Comparison of ENCODE assay signal across 12 cellular contexts in genomic region chr10:102769375-102770107, GRCh38. TPM values are rescaled to one million over a fixed set of nuclear protein-coding genes. Genes with fewer than 3 reads are reported as not detected.
A peak's percentile ranks its signal among the peaks of the same experiment; 100 is the strongest.
DNase-seq lines count a peak whose midpoint lies in the region; ATAC-seq and TF ChIP-seq lines count a peak whose summit lies in the region.
"Had no signal": no experiment of that assay in that cellular context is flagged by ENCODE, and none has a peak within 500 bp of the region (broad histone marks: within the 10 kb centered on the region; RNA-seq: fewer than 3 reads in every experiment).

No MANE protein-coding gene starts in this region.

- peak; percentile 33 to 37 for ATAC-seq in activated T-cell treated with anti-CD3 and anti-CD28 coated beads, Interleukin-2, amount 50 U/mL, for 72 hours (replicated peaks in 1 of 2)
- ATAC-seq in right lobe of liver: peak; percentile 54 to 81 (median 64)
- ATAC-seq: left ventricle myocardium superior had no signal

- H3K27ac Mint-ChIP-seq in activated T-cell treated with anti-CD3 and anti-CD28 coated beads, Interleukin-2, amount 50 U/mL, for 72 hours: peak overlapping the region; percentile 31
- H3K27ac Mint-ChIP-seq in activated T-helper 1 cell treated with anti-CD3 and anti-CD28 coated beads, Interleukin-12 subunit alpha, Interleukin-12 subunit beta, Interleukin-2, Interleukin-4 antibody, amounts not matched to agents 30 ng/mL and 10 ng/mL and 1 ng/mL, durations not matched to agents 14 hours and 24 hours and 36 hours: peak overlapping the region; percentile 45

- H3K4me1 Mint-ChIP-seq in activated T-cell treated with anti-CD3 and anti-CD28 coated beads, Interleukin-2, amount 50 U/mL, for 72 hours (ENCODE audit: low read depth): peaks cover 71% of the 10 kb centered on the region
- peaks cover 57% of the 10 kb centered on the region for H3K4me1 Mint-ChIP-seq in activated T-helper 1 cell treated with anti-CD3 and anti-CD28 coated beads, Interleukin-12 subunit alpha, Interleukin-12 subunit beta, Interleukin-2, Interleukin-4 antibody, amounts not matched to agents 30 ng/mL and 10 ng/mL and 1 ng/mL, durations not matched to agents 14 hours and 24 hours and 36 hours (ENCODE audit: low read depth)

- peaks cover 0 to 60% (median 9%) of the 10 kb centered on the region in 4 donors for H3K4me1 ChIP-seq in right lobe of liver
- H3K4me1 ChIP-seq in tibial nerve: peaks cover 0 to 90% (median 40%) of the 10 kb centered on the region in 4 donors

- H3K4me3 Mint-ChIP-seq in activated T-cell treated with anti-CD3 and anti-CD28 coated beads, Interleukin-2, amount 50 U/mL, for 72 hours: peak overlapping the region; percentile 22 to 52
- no peak overlapping the region for H3K4me3 Mint-ChIP-seq in activated T-helper 1 cell treated with anti-CD3 and anti-CD28 coated beads, Interleukin-12 subunit alpha, Interleukin-12 subunit beta, Interleukin-2, Interleukin-4 antibody, amounts not matched to agents 30 ng/mL and 10 ng/mL and 1 ng/mL, durations not matched to agents 14 hours and 24 hours and 36 hours

- H3K9me3 ChIP-seq in right lobe of liver (no peaks in the 10 kb centered on the region), tibial nerve (no peaks in the 10 kb centered on the region)

- H3K36me3 Mint-ChIP-seq in activated T-cell treated with anti-CD3 and anti-CD28 coated beads, Interleukin-2, amount 50 U/mL, for 72 hours (ENCODE audit: insufficient read depth in 2 of 2): peaks cover 0 to 2% of the 10 kb centered on the region in 2 donors
- H3K36me3 Mint-ChIP-seq in activated T-helper 1 cell treated with anti-CD3 and anti-CD28 coated beads, Interleukin-12 subunit alpha, Interleukin-12 subunit beta, Interleukin-2, Interleukin-4 antibody, amounts not matched to agents 30 ng/mL and 10 ng/mL and 1 ng/mL, durations not matched to agents 14 hours and 24 hours and 36 hours (ENCODE audit: low read depth): peaks cover 8% of the 10 kb centered on the region

- H3K4me3 ChIP-seq in right lobe of liver (no peak overlapping the region), tibial nerve (no peak overlapping the region)

- H3K27me3 ChIP-seq in right lobe of liver (no peaks in the 10 kb centered on the region), tibial nerve (no peaks in the 10 kb centered on the region)

- no peaks in the 10 kb centered on the region for H3K27me3 Mint-ChIP-seq in activated T-cell treated with anti-CD3 and anti-CD28 coated beads, Interleukin-2, amount 50 U/mL, for 72 hours (ENCODE audit: low read depth)
- no peaks in the 10 kb centered on the region for H3K27me3 Mint-ChIP-seq in activated T-helper 1 cell treated with anti-CD3 and anti-CD28 coated beads, Interleukin-12 subunit alpha, Interleukin-12 subunit beta, Interleukin-2, Interleukin-4 antibody, amounts not matched to agents 30 ng/mL and 10 ng/mL and 1 ng/mL, durations not matched to agents 14 hours and 24 hours and 36 hours (ENCODE audit: insufficient read depth)

- 41% methylated on average over 7 of the region's 7 CpGs for WGBS in right lobe of liver (ENCODE audit: insufficient coverage, low coverage, low lambda C conversion rate, missing lambda C conversion rate)
- 70 to 71% methylated on average over 7 of the region's 7 CpGs for WGBS in tibial nerve, 2 donors

- H3K36me3 ChIP-seq in right lobe of liver (no peaks in the 10 kb centered on the region), tibial nerve (peaks cover 0 to 7% (median 0%) of the 10 kb centered on the region in 3 donors)

- intact Hi-C loops in activated T-helper 1 cell treated with anti-CD3 and anti-CD28 coated beads, Interleukin-12 subunit alpha, Interleukin-12 subunit beta, Interleukin-2, Interleukin-4 antibody, amounts not matched to agents 30 ng/mL and 10 ng/mL and 1 ng/mL, durations not matched to agents 14 hours and 24 hours and 36 hours (cut with micrococcal nuclease): loop anchor here (5.0 kb wide), 1 partner anchor 38 kb away; no protein-coding TSS in a partner anchor
- intact Hi-C loops in right lobe of liver (cut with DNase I): no loop called here

- TF ChIP-seq POLR2A in right lobe of liver (IDR thresholded peaks at IDR 0.05) (no peak), tibial nerve (IDR thresholded peaks at IDR 0.05) (no peak)

- H3K9me3 Mint-ChIP-seq in activated T-cell treated with anti-CD3 and anti-CD28 coated beads, Interleukin-2, amount 50 U/mL, for 72 hours: no peaks in the 10 kb centered on the region
- no peaks in the 10 kb centered on the region for H3K9me3 Mint-ChIP-seq in activated T-helper 1 cell treated with anti-CD3 and anti-CD28 coated beads, Interleukin-12 subunit alpha, Interleukin-12 subunit beta, Interleukin-2, Interleukin-4 antibody, amounts not matched to agents 30 ng/mL and 10 ng/mL and 1 ng/mL, durations not matched to agents 14 hours and 24 hours and 36 hours

- peak overlapping the region; percentile 37 to 44 (median 38) for H3K27ac ChIP-seq in right lobe of liver
- peak overlapping the region in 3 of 4 donors; percentile 25 to 70 (median 44) for H3K27ac ChIP-seq in tibial nerve

- TF ChIP-seq CTCF in right lobe of liver (IDR thresholded peaks at IDR 0.05) (no peak), tibial nerve (IDR thresholded peaks at IDR 0.05) (no peak)

- no peak for DNase-seq in activated T-cell treated with anti-CD3 and anti-CD28 coated beads, Interleukin-2, amount 50 U/mL, for 72 hours
- no peak for DNase-seq in activated T-cell treated with anti-CD3 and anti-CD28 coated beads, Interleukin-2, amount 50 U/mL, for 1 hour
- DNase-seq in activated T-helper 1 cell treated with anti-CD3 and anti-CD28 coated beads, Interleukin-12 subunit alpha, Interleukin-12 subunit beta, Interleukin-2, Interleukin-4 antibody, amounts not matched to agents 30 ng/mL and 10 ng/mL and 1 ng/mL, durations not matched to agents 14 hours and 24 hours and 36 hours (ENCODE audit: low spot score): no peak
- DNase-seq in right lobe of liver: no peak
- DNase-seq in tibial nerve (ENCODE audit: low spot score in 2 of 2): no peak
- no peak for DNase-seq in C1 segment of cervical spinal cord (lab: John Stamatoyannopoulos, UW)
- DNase-seq in stimulated activated naive CD4-positive, alpha-beta T cell (lab: John Stamatoyannopoulos, UW): no peak
- no peak for DNase-seq in activated naive CD4-positive, alpha-beta T cell treated with Interleukin-2 at 50 U/mL for 16 hours
- DNase-seq: ACHN; activated effector memory CD4-positive, alpha-beta T cell treated with anti-CD3 and anti-CD28 coated beads, Interleukin-2, amount 50 U/mL, for 16 hours; left ventricle myocardium superior; NCI-H2081 treated with DMSO at 0.1 percent for 48 hours had no signal

- no peak for TF ChIP-seq EP300 in tibial nerve (IDR thresholded peaks at IDR 0.05)

RNA-seq across cellular contexts. Expression of gene WBP1L, which starts 25.8 kb away (rescaled TPM):
- total RNA-seq in activated T-cell treated with anti-CD3 and anti-CD28 coated beads, Interleukin-2, amount 50 U/mL, for 72 hours: 10 to 100 TPM; 19.6 to 20.1 TPM
- total RNA-seq in activated T-helper 1 cell treated with anti-CD3 and anti-CD28 coated beads, Interleukin-12 subunit alpha, Interleukin-12 subunit beta, Interleukin-2, Interleukin-4 antibody, amounts not matched to agents 30 ng/mL and 10 ng/mL and 1 ng/mL, durations not matched to agents 14 hours and 24 hours and 36 hours: 19.4 and 20.0 TPM in 2 replicates
- 10 to 100 TPM; 24.1 to 58.4 (median 32.8) TPM for total RNA-seq in right lobe of liver
- 100 to 1,000 TPM in 3 of 4 donors, 10 to 100 TPM in 1; 89.4 to 191 (median 158) TPM for total RNA-seq in tibial nerve

RNA-seq across cellular contexts. Expression of gene SFXN2, which starts 55.1 kb away (rescaled TPM):
- 10 to 100 TPM in 1 of 2 donors, 1 to 10 TPM in 1; 7.5 to 10.4 TPM for total RNA-seq in activated T-cell treated with anti-CD3 and anti-CD28 coated beads, Interleukin-2, amount 50 U/mL, for 72 hours
- total RNA-seq in activated T-helper 1 cell treated with anti-CD3 and anti-CD28 coated beads, Interleukin-12 subunit alpha, Interleukin-12 subunit beta, Interleukin-2, Interleukin-4 antibody, amounts not matched to agents 30 ng/mL and 10 ng/mL and 1 ng/mL, durations not matched to agents 14 hours and 24 hours and 36 hours: 39.5 and 44.0 TPM in 2 replicates
- 10 to 100 TPM in 4 of 6 experiments, 1 to 10 TPM in 2; 7.1 to 29.7 (median 16.5) TPM for total RNA-seq in right lobe of liver
- 10 to 100 TPM in 3 of 4 donors, 1 to 10 TPM in 1; 7.2 to 26.4 (median 11.3) TPM for total RNA-seq in tibial nerve

RNA-seq across cellular contexts. Expression of gene ARL3, which starts 55.3 kb away (rescaled TPM):
- total RNA-seq in activated T-cell treated with anti-CD3 and anti-CD28 coated beads, Interleukin-2, amount 50 U/mL, for 72 hours: 1 to 10 TPM; 8.0 to 8.7 TPM
- total RNA-seq in activated T-helper 1 cell treated with anti-CD3 and anti-CD28 coated beads, Interleukin-12 subunit alpha, Interleukin-12 subunit beta, Interleukin-2, Interleukin-4 antibody, amounts not matched to agents 30 ng/mL and 10 ng/mL and 1 ng/mL, durations not matched to agents 14 hours and 24 hours and 36 hours: 6.6 and 6.8 TPM in 2 replicates
- total RNA-seq in right lobe of liver (1 to 10 TPM; 1.1 to 3.3 (median 2.3) TPM), tibial nerve (10 to 100 TPM; 11.0 to 17.7 (median 13.8) TPM)
